In genomic region chr19:52138614-52139290, GRCh38 we compare ENCODE assay signal across 8 cellular contexts. TPM values are rescaled to one million over a fixed set of nuclear protein-coding genes. Genes with fewer than 3 reads are reported as not detected.
DNase-seq lines count a peak whose midpoint lies in the region; ATAC-seq lines count a peak whose summit lies in the region.

No MANE protein-coding gene starts in this region.

- H2AFZ ChIP-seq in Karpas-422 (ENCODE audit: low read length) = peak overlapping the region; percentile 86

- H3K9ac ChIP-seq in Karpas-422 (ENCODE audit: low read length) = peak overlapping the region; percentile 85

- H3K4me1 Mint-ChIP-seq in dendritic cell treated with granulocyte-macrophage colony-stimulating factor and Interleukin-4, amounts not matched to agents 40 ng/mL and 50 ng/mL, for 4 days (ENCODE audit: low read depth) = peaks cover 18% of the 10 kb centered on the region
- peaks cover 24% of the 10 kb centered on the region for H3K4me1 Mint-ChIP-seq in stimulated activated memory B cell treated with anti-CD40 and anti-IgM and Interleukin-4, amounts not matched to agents 10 μg/mL and 1 μg/mL and 100 μg/mL, for 72 hours

- H3K27me3 ChIP-seq in Karpas-422 (ENCODE audit: low read length) = no peaks in the 10 kb centered on the region

- peaks cover 48% of the 10 kb centered on the region for H3K9me3 Mint-ChIP-seq in dendritic cell treated with granulocyte-macrophage colony-stimulating factor and Interleukin-4, amounts not matched to agents 40 ng/mL and 50 ng/mL, for 4 days
- H3K9me3 Mint-ChIP-seq in stimulated activated memory B cell treated with anti-CD40 and anti-IgM and Interleukin-4, amounts not matched to agents 10 μg/mL and 1 μg/mL and 100 μg/mL, for 72 hours = peaks cover 5% of the 10 kb centered on the region

- no peaks in the 10 kb centered on the region for H3K27me3 Mint-ChIP-seq in dendritic cell treated with granulocyte-macrophage colony-stimulating factor and Interleukin-4, amounts not matched to agents 40 ng/mL and 50 ng/mL, for 4 days
- H3K27me3 Mint-ChIP-seq in stimulated activated memory B cell treated with anti-CD40 and anti-IgM and Interleukin-4, amounts not matched to agents 10 μg/mL and 1 μg/mL and 100 μg/mL, for 72 hours = no peaks in the 10 kb centered on the region

- no peaks in the 10 kb centered on the region for H4K20me1 ChIP-seq in Karpas-422 (ENCODE audit: insufficient read depth, low read depth, low read length)

- H3K79me2 ChIP-seq in Karpas-422 (ENCODE audit: low read length) = peaks cover 50% of the 10 kb centered on the region

- H3K27ac Mint-ChIP-seq in dendritic cell treated with granulocyte-macrophage colony-stimulating factor and Interleukin-4, amounts not matched to agents 40 ng/mL and 50 ng/mL, for 4 days = peak overlapping the region; percentile 98
- peak overlapping the region; percentile 85 for H3K27ac Mint-ChIP-seq in stimulated activated memory B cell treated with anti-CD40 and anti-IgM and Interleukin-4, amounts not matched to agents 10 μg/mL and 1 μg/mL and 100 μg/mL, for 72 hours

- H3K4me1 ChIP-seq in Karpas-422 (ENCODE audit: low read length) = peaks cover 15% of the 10 kb centered on the region

- peaks cover 28% of the 10 kb centered on the region for H3K36me3 ChIP-seq in Karpas-422 (ENCODE audit: insufficient read depth, low read length)

- peak overlapping the region; percentile 86 for H3K4me3 ChIP-seq in Karpas-422 (ENCODE audit: low read length)

- peak overlapping the region; percentile 22; the same call in 1 of the 2 replicates for H3K27ac ChIP-seq in Karpas-422 (ENCODE audit: low read length)

- H3K36me3 Mint-ChIP-seq in dendritic cell treated with granulocyte-macrophage colony-stimulating factor and Interleukin-4, amounts not matched to agents 40 ng/mL and 50 ng/mL, for 4 days (ENCODE audit: low read depth) = peaks cover 59% of the 10 kb centered on the region
- peaks cover 26% of the 10 kb centered on the region for H3K36me3 Mint-ChIP-seq in stimulated activated memory B cell treated with anti-CD40 and anti-IgM and Interleukin-4, amounts not matched to agents 10 μg/mL and 1 μg/mL and 100 μg/mL, for 72 hours

- H3K4me2 ChIP-seq in Karpas-422 (ENCODE audit: low read depth, low read length, poor library complexity, severe bottlenecking) = peak overlapping the region; percentile 93

- no peak for ATAC-seq in stimulated activated memory B cell treated with anti-CD40 and anti-IgM and Interleukin-4, amounts not matched to agents 10 μg/mL and 1 μg/mL and 100 μg/mL, for 72 hours
- ATAC-seq in GM21423 (IDR thresholded peaks at IDR 0.05; ENCODE audit: unreplicated experiment) (no peak), HG02571 (IDR thresholded peaks at IDR 0.05; ENCODE audit: unreplicated experiment) (no peak)

- peaks cover 30% of the 10 kb centered on the region for H3K9me3 ChIP-seq in Karpas-422 (ENCODE audit: low read length)

- intact Hi-C loops in dendritic cell treated with granulocyte-macrophage colony-stimulating factor and Interleukin-4, amounts not matched to agents 40 ng/mL and 50 ng/mL, for 4 days (cut with micrococcal nuclease) = loop anchor here (1.0 to 2.0 kb wide), 2 partner anchors 52 to 98 kb away; partner anchors contain the start of gene PPP2R1A

- H3K4me3 Mint-ChIP-seq in dendritic cell treated with granulocyte-macrophage colony-stimulating factor and Interleukin-4, amounts not matched to agents 40 ng/mL and 50 ng/mL, for 4 days = peak overlapping the region; percentile 93
- H3K4me3 Mint-ChIP-seq in stimulated activated memory B cell treated with anti-CD40 and anti-IgM and Interleukin-4, amounts not matched to agents 10 μg/mL and 1 μg/mL and 100 μg/mL, for 72 hours = peak overlapping the region; percentile 91

- DNase-seq in EH (ENCODE audit: low read depth) = peak; percentile 23
- DNase-seq in Karpas-422 = peak; percentile 86
- peak; percentile 50 for DNase-seq in SW480 (ENCODE audit: low spot score)
- DNase-seq in lung microvascular endothelial cell (ENCODE audit: low read depth in 2 of 2) = peak; percentile 28 to 33

- H3K9me2 ChIP-seq in Karpas-422 (replicated peaks; ENCODE audit: insufficient read depth, low read length) = no peaks in the 10 kb centered on the region

RNA-seq across cellular contexts. Expression of gene ZNF616, which starts 1.0 kb away (rescaled TPM):
- total RNA-seq in Karpas-422 (2014; rRNA removed; shearing (Covaris generic); ENCODE audit: low replicate concordance) = 6.1 and 7.4 TPM in 2 replicates
- 5.0 and 5.6 TPM in 2 replicates for total RNA-seq in lung microvascular endothelial cell

RNA-seq across cellular contexts. Expression of gene ZNF836, which starts 32.7 kb away (rescaled TPM):
- 5.5 and 9.6 TPM in 2 replicates for total RNA-seq in Karpas-422 (2014; rRNA removed; shearing (Covaris generic); ENCODE audit: low replicate concordance)
- total RNA-seq in lung microvascular endothelial cell = 6.1 and 7.7 TPM in 2 replicates

RNA-seq across cellular contexts. Expression of gene ZNF841, which starts 43.2 kb away (rescaled TPM):
- total RNA-seq in Karpas-422 (2014; rRNA removed; shearing (Covaris generic); ENCODE audit: low replicate concordance) = not detected in 2 replicates
- total RNA-seq in lung microvascular endothelial cell = 6.1 and 12.9 TPM in 2 replicates

RNA-seq across cellular contexts. Expression of gene PPP2R1A, which starts 51.1 kb away (rescaled TPM):
- total RNA-seq in Karpas-422 (2014; rRNA removed; shearing (Covaris generic); ENCODE audit: low replicate concordance) = 169 and 267 TPM in 2 replicates
- total RNA-seq in lung microvascular endothelial cell = 85.4 and 89.1 TPM in 2 replicates

Comparison
In these comparisons a context has a peak if more than half of its experiments do, and no peak if none do; other contexts are left out.
1. DNase-seq: peak in every context shown above with its lines; median percentile 86 in Karpas-422; 50 in SW480; 30 in lung microvascular endothelial cell; 23 in EH.